In the genomic region with DNA sequence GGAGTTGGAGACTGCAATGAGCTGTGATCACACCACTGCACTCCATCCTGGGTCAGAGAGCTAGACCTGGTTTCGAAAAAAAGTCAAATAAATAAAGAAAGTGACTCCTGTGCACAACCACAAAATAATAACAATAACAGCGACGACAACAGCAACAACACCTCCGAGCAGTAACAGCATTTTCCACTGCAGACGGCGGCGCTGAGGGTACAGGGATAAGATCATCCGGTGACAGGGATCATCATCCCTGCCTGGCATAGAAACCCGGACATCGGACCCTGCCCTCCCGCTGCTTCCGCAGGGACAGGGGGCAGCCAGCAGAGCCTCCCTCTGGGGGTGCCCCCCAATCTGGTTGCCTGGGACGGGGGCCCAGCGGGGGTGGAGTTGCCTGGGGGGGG, we compare ENCODE assay signal across 16 cellular contexts. TPM values are rescaled to one million over a fixed set of nuclear protein-coding genes. Genes with fewer than 3 reads are reported as not detected.
A peak's percentile ranks its signal among the peaks of the same experiment; 100 is the strongest.
DNase-seq lines count a peak whose midpoint lies in the region; ATAC-seq and TF ChIP-seq lines count a peak whose summit lies in the region.
"Had no signal": no experiment of that assay in that cellular context is flagged by ENCODE, and none has a peak within 500 bp of the region (broad histone marks: within the 10 kb centered on the region; RNA-seq: fewer than 3 reads in every experiment).

No MANE protein-coding gene starts in this region.

- H4K20me1 ChIP-seq in GM23248 (ENCODE audit: insufficient read depth) = no peaks in the 10 kb centered on the region

- H3K36me3 ChIP-seq in GM23248 (ENCODE audit: low read depth) = no peaks in the 10 kb centered on the region
- H3K36me3 ChIP-seq in colonic mucosa = no peaks in the 10 kb centered on the region
- H3K36me3 ChIP-seq: cardiac muscle cell had no signal

- H3K4me1 ChIP-seq in GM23248 (ENCODE audit: insufficient read depth) = no peaks in the 10 kb centered on the region
- H3K4me1 ChIP-seq in colonic mucosa = no peaks in the 10 kb centered on the region
- H3K4me1 ChIP-seq: Caco-2 had no signal

- no peaks in the 10 kb centered on the region for H3K79me2 ChIP-seq in GM23248 (ENCODE audit: insufficient read depth)

- H3K27ac ChIP-seq in GM23248 (no peak overlapping the region), colonic mucosa (no peak overlapping the region)
- H3K27ac ChIP-seq: cardiac muscle cell had no signal

- peak; percentile 27 for ATAC-seq in left lobe of liver
- ATAC-seq: activated CD4-positive, CD25-positive, alpha-beta regulatory T cell treated with anti-CD3 and anti-CD28 coated beads, Interleukin-2, amount 50 U/mL, for 24 hours had no signal

- 0 out of 2 replicates have a peak, but pooled peaks cover under 1% of the 10 kb centered on the region for H3K27me3 ChIP-seq in GM23248 (replicated peaks; ENCODE audit: insufficient read depth)
- peaks cover 7% of the 10 kb centered on the region for H3K27me3 ChIP-seq in colonic mucosa
- H3K27me3 ChIP-seq: cardiac muscle cell had no signal

- no peak overlapping the region for H2AFZ ChIP-seq in GM23248

- no peaks in the 10 kb centered on the region for H3F3A ChIP-seq in GM23248 (ENCODE audit: insufficient read depth)

- H3K9me3 ChIP-seq in GM23248 (ENCODE audit: low read depth) = no peaks in the 10 kb centered on the region
- H3K9me3 ChIP-seq in colonic mucosa = no peaks in the 10 kb centered on the region
- H3K9me3 ChIP-seq: Caco-2 had no signal

- DNase-seq in AG08396 (ENCODE audit: low spot score) = peak; percentile 54
- peak; percentile 49 for DNase-seq in GM23248
- peak; percentile 40 for DNase-seq in SK-N-DZ (ENCODE audit: low spot score)
- DNase-seq in left lobe of liver (ENCODE audit: low spot score) = no peak
- no peak for DNase-seq in colonic mucosa
- DNase-seq in DMS 273 treated with DMSO at 0.1 percent for 48 hours (lab: John Stamatoyannopoulos, UW) = no peak
- DNase-seq in NCI-H2029 (lab: John Stamatoyannopoulos, UW) = no peak
- no peak for DNase-seq in ureter (ENCODE audit: low spot score)
- DNase-seq: HCEC 1CT, SHP77 had no signal

- H3K4me2 ChIP-seq in GM23248 (ENCODE audit: unreplicated experiment) = no peak overlapping the region

- H3K4me3 ChIP-seq in GM23248 (no peak overlapping the region), colonic mucosa (no peak overlapping the region)
- H3K4me3 ChIP-seq: cardiac muscle cell had no signal

- H3K9ac ChIP-seq in GM23248 = no peak overlapping the region
- no peak overlapping the region for H3K9ac ChIP-seq in colonic mucosa (ENCODE audit: low read depth in 2 of 2, low read length in 2 of 2)

- no peaks in the 10 kb centered on the region for H3K9me2 ChIP-seq in GM23248 (ENCODE audit: insufficient read depth)

- in situ Hi-C loops in GM23248 (cut with MboI) = no loop called here

- WGBS in GM23248 (ENCODE audit: low coverage in 1 of 2, low lambda C conversion rate in 2 of 2, missing lambda C conversion rate in 2 of 2), 2 experiments = 8 to 14% methylated on average over 13 to 14 of the region's 14 CpGs

- no peak for TF ChIP-seq CTCF in colonic mucosa (IDR thresholded peaks at IDR 0.05)

- intact Hi-C loops in colonic mucosa (cut with DNase I) = no loop called here

RNA-seq across cellular contexts. Expression of gene SRXN1, which starts 11.5 kb away (rescaled TPM):
- 83.3 and 94.1 TPM in 2 replicates for total RNA-seq in GM23248 (2014; rRNA removed; shearing (Covaris generic))
- polyA plus RNA-seq in GM23248 (2016; fragmentation: Nextera tagmentation; extraction: Ambion mirVana) = 57.8 and 58.6 TPM in 2 replicates
- polyA plus RNA-seq in SK-N-DZ (2014; cell fraction: cytosol; rRNA removed) = 35.2 and 40.3 TPM in 2 replicates
- polyA plus RNA-seq in SK-N-DZ (2014; cell fraction: nucleus; rRNA removed) = 13.9 and 16.4 TPM in 2 replicates
- total RNA-seq in left lobe of liver = 15.7 TPM
- total RNA-seq in colonic mucosa = 10 to 100 TPM; 20.8 to 25.3 TPM
- 16.4 TPM for total RNA-seq in ureter

RNA-seq across cellular contexts. Expression of gene TCF15, which starts 31.4 kb away (rescaled TPM):
- total RNA-seq in GM23248 (2014; rRNA removed; shearing (Covaris generic)) = not detected in 2 replicates
- not detected in 2 replicates for polyA plus RNA-seq in GM23248 (2016; fragmentation: Nextera tagmentation; extraction: Ambion mirVana)
- polyA plus RNA-seq in SK-N-DZ (2014; cell fraction: cytosol; rRNA removed) = 1.3 and 1.7 TPM in 2 replicates
- polyA plus RNA-seq in SK-N-DZ (2014; cell fraction: nucleus; rRNA removed) = 0.96 and 2.2 TPM in 2 replicates
- total RNA-seq in left lobe of liver (not detected), colonic mucosa (under 1 TPM; 0.16 to 0.22 TPM), ureter (0.65 TPM)
- total RNA-seq: activated T-helper 2 cell treated with anti-CD3 and anti-CD28 coated beads, Interferon-gamma antibody, Interleukin-2, Interleukin-4, amounts not matched to agents 10 μg/mL and 5 μg/mL and 100 μg/mL, durations not matched to agents 14 hours and 24 hours and 36 hours; Caco-2; NCI-H460 had no signal

RNA-seq across cellular contexts. Expression of gene SCRT2, which starts 34.1 kb away (rescaled TPM):
- total RNA-seq in GM23248 (2014; rRNA removed; shearing (Covaris generic)) = not detected in 2 replicates
- not detected in 2 replicates for polyA plus RNA-seq in GM23248 (2016; fragmentation: Nextera tagmentation; extraction: Ambion mirVana)
- polyA plus RNA-seq in SK-N-DZ (2014; cell fraction: cytosol; rRNA removed) = 0.62 and 1.2 TPM in 2 replicates
- 0.67 and 1.2 TPM in 2 replicates for polyA plus RNA-seq in SK-N-DZ (2014; cell fraction: nucleus; rRNA removed)
- total RNA-seq in left lobe of liver = not detected
- total RNA-seq in colonic mucosa = not detected
- total RNA-seq in ureter = not detected
- total RNA-seq: activated T-helper 2 cell treated with anti-CD3 and anti-CD28 coated beads, Interferon-gamma antibody, Interleukin-2, Interleukin-4, amounts not matched to agents 10 μg/mL and 5 μg/mL and 100 μg/mL, durations not matched to agents 14 hours and 24 hours and 36 hours; Caco-2; cardiac muscle cell; epithelial cell of proximal tubule; NCI-H460 had no signal
- polyA plus RNA-seq: cardiac muscle cell had no signal

Comparison
In these comparisons a context has a peak if more than half of its experiments do, and no peak if none do; other contexts are left out.
1. DNase-seq: peak in AG08396 (single experiment), GM23248 (single experiment) and SK-N-DZ (single experiment); none in left lobe of liver (single experiment), colonic mucosa (single experiment), DMS 273 treated with DMSO at 0.1 percent for 48 hours (single experiment), NCI-H2029 (single experiment) and ureter (single experiment).